9 cellular contexts compared by ENCODE assay signal in the genomic region with DNA sequence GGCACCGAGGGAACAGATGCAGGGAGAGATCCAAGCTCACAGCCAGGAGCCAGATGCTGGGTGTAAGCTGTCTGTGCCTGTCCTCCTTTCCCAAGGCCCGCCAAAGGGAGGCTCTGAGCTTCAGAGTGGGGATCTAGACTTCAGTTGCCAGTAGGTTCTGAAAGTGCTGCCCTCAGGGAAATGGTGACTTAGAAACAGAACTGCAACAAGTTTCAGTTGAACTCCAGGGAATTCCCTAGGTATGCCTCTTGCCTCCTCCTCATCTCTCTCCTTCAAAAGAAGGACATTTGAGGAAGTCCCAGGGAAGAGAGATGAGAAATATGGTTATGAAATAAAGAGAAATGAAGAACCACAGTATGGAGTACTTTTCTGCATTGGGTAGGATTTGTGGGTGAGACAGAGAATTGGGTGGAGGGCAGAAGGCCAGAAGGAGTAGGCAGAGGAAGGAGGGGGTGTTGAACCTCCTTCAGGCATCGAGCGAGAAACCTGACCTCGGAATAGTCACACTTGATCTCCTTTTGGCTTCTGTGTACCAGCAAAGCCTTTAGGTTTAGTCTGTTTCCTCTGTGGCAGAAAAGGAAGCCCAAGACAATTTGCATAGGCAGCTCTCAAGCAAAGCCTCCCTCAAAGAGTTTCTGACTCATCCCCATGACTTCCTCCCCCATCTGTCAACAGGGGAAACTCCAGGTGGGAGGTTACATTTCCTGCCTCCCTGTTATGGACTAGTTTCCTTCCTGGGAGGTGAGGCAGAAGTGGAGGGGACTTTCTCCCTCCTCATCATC. TPM values are rescaled to one million over a fixed set of nuclear protein-coding genes. Genes with fewer than 3 reads are reported as not detected.
DNase-seq lines count a peak whose midpoint lies in the region; ATAC-seq and TF ChIP-seq lines count a peak whose summit lies in the region.
"Had no signal": no experiment of that assay in that cellular context is flagged by ENCODE, and none has a peak within 500 bp of the region (broad histone marks: within the 10 kb centered on the region; RNA-seq: fewer than 3 reads in every experiment).

No MANE protein-coding gene starts in this region.

- CTCF ChIA-PET in CD4-positive, alpha-beta T cell (lab: Charles Lee): interaction anchor here (0.7 to 1.3 kb wide), 6 partner anchors 24 to 487 kb away, joined by 3 to 5 read pairs (median 3); no protein-coding TSS in a partner anchor

- no peaks in the 10 kb centered on the region for H3K27me3 ChIP-seq in CD4-positive, alpha-beta T cell (ENCODE audit: control insufficient read depth, insufficient read depth, low read length)

- H3K4me1 Mint-ChIP-seq in CD4-positive, alpha-beta T cell (ENCODE audit: low read depth): no peaks in the 10 kb centered on the region

- intact Hi-C loops in CD4-positive, alpha-beta T cell (cut with DNase I, micrococcal nuclease): loop anchor here in 1 of 2 experiments (5.0 to 10.0 kb wide), 3 partner anchors 63 to 725 kb away; no protein-coding TSS in a partner anchor

- H3K27me3 Mint-ChIP-seq in CD4-positive, alpha-beta T cell: no peaks in the 10 kb centered on the region

- POLR2A ChIA-PET in CD4-positive, alpha-beta T cell (lab: Charles Lee): interaction anchor here (0.6 to 1.7 kb wide), 10 partner anchors 12 to 1277 kb away, joined by 3 to 10 read pairs (median 3); a partner anchor contains a TSS

- peak overlapping the region; percentile 40 for H3K4me3 Mint-ChIP-seq in CD4-positive, alpha-beta T cell

- TF ChIP-seq CTCF in CD4-positive, alpha-beta T cell (IDR thresholded peaks at IDR 0.05): no peak

- no peaks in the 10 kb centered on the region for H3K36me3 Mint-ChIP-seq in CD4-positive, alpha-beta T cell (ENCODE audit: low read depth)

- no peaks in the 10 kb centered on the region for H3K9me3 ChIP-seq in CD4-positive, alpha-beta T cell (ENCODE audit: control insufficient read depth, low read length)

- no peak overlapping the region for H3K27ac Mint-ChIP-seq in CD4-positive, alpha-beta T cell

- H3K9me3 Mint-ChIP-seq in CD4-positive, alpha-beta T cell: no peaks in the 10 kb centered on the region

- peak; percentile 14 to 54 (median 36) for DNase-seq in CD4-positive, alpha-beta T cell
- DNase-seq in GM19240 (ENCODE audit: insufficient read length, low spot score): peak; percentile 83
- DNase-seq in RPMI7951 (ENCODE audit: low read depth): peak; percentile 95
- peak; percentile 69 for DNase-seq in activated naive CD4-positive, alpha-beta T cell treated with Interleukin-2 at 50 U/mL for 16 hours
- peak; percentile 68 for DNase-seq in iPS-NIHi11 (ENCODE audit: low spot score)
- peak in 2 of 3 experiments; percentile 39 to 62 for DNase-seq in stimulated activated CD4-positive, alpha-beta T cell treated with anti-CD3 and anti-CD28 coated beads, TNF-alpha, amount 100 ng/mL, for 24 hours (ENCODE audit: low read depth in 3 of 3)
- no peak for DNase-seq in NCI-H345 (lab: John Stamatoyannopoulos, UW)

- H3K27ac ChIP-seq in CD4-positive, alpha-beta T cell (ENCODE audit: low read depth, low read length): peak overlapping the region; percentile 52

- peak; percentile 93 for ATAC-seq in CD4-positive, alpha-beta T cell (ENCODE audit: poor library complexity)
- peak; percentile 96 for ATAC-seq in HG03342 (IDR thresholded peaks at IDR 0.05; ENCODE audit: unreplicated experiment)

RNA-seq across cellular contexts. Expression of a gene that starts 45.7 kb away (rescaled TPM):
- under 1 TPM; 0.53 to 0.71 TPM for total RNA-seq in CD4-positive, alpha-beta T cell
- 126 and 137 TPM in 2 replicates for total RNA-seq in RPMI7951 (2014; rRNA removed; shearing (Covaris generic))
- total RNA-seq: T-helper 2 cell treated with Interferon-gamma antibody and Interleukin-4, amounts not matched to agents 100 ng/mL and 5 ng/mL, for 36 hours had no signal

Comparison
In these comparisons a context has a peak if more than half of its experiments do, and no peak if none do; other contexts are left out.
1. RNA of a gene that starts 45.7 kb away (total RNA-seq): 126 to 137 TPM in RPMI7951; 0.53 to 0.71 TPM in CD4-positive, alpha-beta T cell; every median in the first group is over 10 times any median in the second.